In genomic region chr5:169197343-169197742, GRCh38 we compare ENCODE assay signal across 12 cellular contexts.
DNase-seq lines count a peak whose midpoint lies in the region; TF ChIP-seq lines count a peak whose summit lies in the region.
"Had no signal": no experiment of that assay in that cellular context is flagged by ENCODE, and none has a peak within 500 bp of the region (broad histone marks: within the 10 kb centered on the region; RNA-seq: fewer than 3 reads in every experiment).

No MANE protein-coding gene starts in this region.

- TF ChIP-seq CTCF in BE2C (IDR thresholded peaks at IDR 0.05; ENCODE audit: low read depth, low read length) (peak; percentile 54), epithelial cell of esophagus (IDR thresholded peaks at IDR 0.05; ENCODE audit: insufficient read depth, low read depth, low read length, missing control alignments) (peak; percentile 71), neural progenitor cell (IDR thresholded peaks at IDR 0.05) (peak; percentile 28)

- no peak overlapping the region for H2AFZ ChIP-seq in neural progenitor cell (replicated peaks)

- H3K4me2 ChIP-seq in neural progenitor cell = no peak overlapping the region

- H3K27ac Mint-ChIP-seq in neural progenitor cell = no peak overlapping the region
- no peak overlapping the region for H3K27ac Mint-ChIP-seq in activated naive CD4-positive, alpha-beta T cell treated with anti-CD3 and anti-CD28 coated beads, Interleukin-2, amount 10 ng/mL, durations not matched to agents 7 days and 5 days
- H3K27ac Mint-ChIP-seq: activated CD4-positive, alpha-beta T cell treated with anti-CD3 and anti-CD28 coated beads for 36 hours; brain had no signal

- no peak overlapping the region for H3K27ac ChIP-seq in neural progenitor cell

- H3K27me3 Mint-ChIP-seq in neural progenitor cell (ENCODE audit: insufficient read depth, low read depth) = no peaks in the 10 kb centered on the region
- H3K27me3 Mint-ChIP-seq in activated naive CD4-positive, alpha-beta T cell treated with anti-CD3 and anti-CD28 coated beads, Interleukin-2, amount 10 ng/mL, durations not matched to agents 7 days and 5 days = no peaks in the 10 kb centered on the region
- H3K27me3 Mint-ChIP-seq: activated CD4-positive, alpha-beta T cell treated with anti-CD3 and anti-CD28 coated beads for 36 hours had no signal

- H3K36me3 ChIP-seq in BE2C = peaks cover 4% of the 10 kb centered on the region
- no peaks in the 10 kb centered on the region for H3K36me3 ChIP-seq in neural progenitor cell
- H3K36me3 ChIP-seq: uterus had no signal

- no peak for DNase-seq in BE2C
- peak; percentile 18 for DNase-seq in NCI-H345 (lab: John Stamatoyannopoulos, UW)
- peak; percentile 59 for DNase-seq in epithelial cell of esophagus (ENCODE audit: low read depth)
- no peak for DNase-seq in neural progenitor cell (ENCODE audit: low spot score)
- no peak for DNase-seq in activated CD4-positive, alpha-beta T cell treated with anti-CD3 and anti-CD28 coated beads, Interleukin-2, amount 50 U/mL, for 1 hour
- no peak for DNase-seq in activated naive CD4-positive, alpha-beta T cell treated with anti-CD3 and anti-CD28 coated beads, Interleukin-2, amount 10 ng/mL, durations not matched to agents 7 days and 5 days
- no peak for DNase-seq in SHP77 (lab: John Stamatoyannopoulos, UW)
- DNase-seq in NCI-H1694 (lab: John Stamatoyannopoulos, UW) = no peak
- DNase-seq: activated CD4-positive, alpha-beta T cell treated with anti-CD3 and anti-CD28 coated beads for 36 hours; NCI-H510A treated with DMSO at 0.1 percent for 48 hours; uterus had no signal

- no peaks in the 10 kb centered on the region for H3K9me3 ChIP-seq in BE2C
- no peaks in the 10 kb centered on the region for H3K9me3 ChIP-seq in neural progenitor cell (ENCODE audit: low read depth)
- H3K9me3 ChIP-seq: uterus had no signal

- no peaks in the 10 kb centered on the region for H3F3A ChIP-seq in neural progenitor cell (ENCODE audit: low read depth)

- H3K4me1 Mint-ChIP-seq in neural progenitor cell = peaks cover 15% of the 10 kb centered on the region
- H3K4me1 Mint-ChIP-seq in activated naive CD4-positive, alpha-beta T cell treated with anti-CD3 and anti-CD28 coated beads, Interleukin-2, amount 10 ng/mL, durations not matched to agents 7 days and 5 days = no peaks in the 10 kb centered on the region
- H3K4me1 Mint-ChIP-seq: activated CD4-positive, alpha-beta T cell treated with anti-CD3 and anti-CD28 coated beads for 36 hours had no signal

- no peak overlapping the region for H3K4me3 Mint-ChIP-seq in neural progenitor cell
- H3K4me3 Mint-ChIP-seq in activated naive CD4-positive, alpha-beta T cell treated with anti-CD3 and anti-CD28 coated beads, Interleukin-2, amount 10 ng/mL, durations not matched to agents 7 days and 5 days = no peak overlapping the region
- H3K4me3 Mint-ChIP-seq: activated CD4-positive, alpha-beta T cell treated with anti-CD3 and anti-CD28 coated beads for 36 hours; brain had no signal

- H3K9ac ChIP-seq in neural progenitor cell = no peak overlapping the region

- H3K27me3 ChIP-seq in BE2C (no peaks in the 10 kb centered on the region), neural progenitor cell (no peaks in the 10 kb centered on the region)
- H3K27me3 ChIP-seq: uterus had no signal

- H3K4me3 ChIP-seq in BE2C (ENCODE audit: low read depth, low read length) = no peak overlapping the region
- H3K4me3 ChIP-seq in epithelial cell of esophagus (ENCODE audit: low read length) = no peak overlapping the region
- H3K4me3 ChIP-seq in neural progenitor cell = no peak overlapping the region
- H3K4me3 ChIP-seq: uterus had no signal

- CTCF ChIA-PET in activated naive CD4-positive, alpha-beta T cell treated with anti-CD3 and anti-CD28 coated beads, Interleukin-2, amount 10 ng/mL, durations not matched to agents 7 days and 5 days (lab: Charles Lee) = no interaction called here

- H3K4me1 ChIP-seq in BE2C (no peaks in the 10 kb centered on the region; the same call in none of the 2 replicates), neural progenitor cell (peaks cover 5% of the 10 kb centered on the region)

- no peaks in the 10 kb centered on the region for H3K36me3 Mint-ChIP-seq in neural progenitor cell
- H3K36me3 Mint-ChIP-seq in activated naive CD4-positive, alpha-beta T cell treated with anti-CD3 and anti-CD28 coated beads, Interleukin-2, amount 10 ng/mL, durations not matched to agents 7 days and 5 days = no peaks in the 10 kb centered on the region
- H3K36me3 Mint-ChIP-seq: brain had no signal

- H4K20me1 ChIP-seq in neural progenitor cell (ENCODE audit: low read depth) = no peaks in the 10 kb centered on the region

- H3K79me2 ChIP-seq in neural progenitor cell (ENCODE audit: low read depth) = no peaks in the 10 kb centered on the region

- peaks cover 2% of the 10 kb centered on the region for H3K9me3 Mint-ChIP-seq in neural progenitor cell
- no peaks in the 10 kb centered on the region for H3K9me3 Mint-ChIP-seq in activated naive CD4-positive, alpha-beta T cell treated with anti-CD3 and anti-CD28 coated beads, Interleukin-2, amount 10 ng/mL, durations not matched to agents 7 days and 5 days

Comparison
In these comparisons a context has a peak if more than half of its experiments do, and no peak if none do; other contexts are left out.
1. DNase-seq: peak in NCI-H345 (single experiment) and epithelial cell of esophagus (single experiment); none in BE2C (single experiment), neural progenitor cell (single experiment), activated CD4-positive, alpha-beta T cell treated with anti-CD3 and anti-CD28 coated beads, Interleukin-2, amount 50 U/mL, for 1 hour (single experiment), activated naive CD4-positive, alpha-beta T cell treated with anti-CD3 and anti-CD28 coated beads, Interleukin-2, amount 10 ng/mL, durations not matched to agents 7 days and 5 days (single experiment), SHP77 (0 of 2) and NCI-H1694 (single experiment).
2. Peak in every context shown above with its lines, with median percentiles within 50 percentile points of each other: CTCF ChIP-seq.